1 cellular context compared by ENCODE assay signal in the genomic region with DNA sequence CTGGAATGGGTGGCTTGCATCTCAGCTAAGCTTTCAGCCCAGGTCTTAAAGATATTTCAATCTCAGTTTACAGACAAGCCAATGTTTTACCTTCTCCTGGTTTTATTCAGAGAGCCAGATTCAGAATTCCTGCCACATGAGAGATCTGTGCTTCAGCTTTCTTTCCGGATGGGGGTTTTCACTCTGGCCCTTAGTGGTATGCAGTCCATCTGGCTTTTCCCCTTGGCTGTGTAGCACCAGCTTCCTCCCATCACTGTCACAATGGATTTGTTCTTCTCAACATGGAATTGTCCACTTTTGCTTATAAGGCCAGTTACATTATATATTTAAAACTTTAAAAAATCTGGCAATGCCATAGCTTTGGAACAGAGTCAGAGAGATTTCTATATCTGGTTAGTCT.
TF ChIP-seq lines count a peak whose summit lies in the region.

No MANE protein-coding gene starts in this region.

TF ChIP-seq in IMR-90, 13 proteins besides CTCF, POLR2A, EP300 and RAD21:
- TF ChIP-seq MXI1 (IDR thresholded peaks at IDR 0.05; ENCODE audit: borderline replicate concordance, low read depth, low read length): no peak
- TF ChIP-seq, protein P1, sequence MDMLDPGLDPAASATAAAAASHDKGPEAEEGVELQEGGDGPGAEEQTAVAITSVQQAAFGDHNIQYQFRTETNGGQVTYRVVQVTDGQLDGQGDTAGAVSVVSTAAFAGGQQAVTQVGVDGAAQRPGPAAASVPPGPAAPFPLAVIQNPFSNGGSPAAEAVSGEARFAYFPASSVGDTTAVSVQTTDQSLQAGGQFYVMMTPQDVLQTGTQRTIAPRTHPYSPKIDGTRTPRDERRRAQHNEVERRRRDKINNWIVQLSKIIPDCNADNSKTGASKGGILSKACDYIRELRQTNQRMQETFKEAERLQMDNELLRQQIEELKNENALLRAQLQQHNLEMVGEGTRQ (IDR thresholded peaks at IDR 0.05; ENCODE audit: low read depth, low read length): no peak
- no peak for TF ChIP-seq BHLHE40 (IDR thresholded peaks at IDR 0.05; ENCODE audit: low read depth, low read length)
- no peak for TF ChIP-seq CHD1 (IDR thresholded peaks at IDR 0.05; ENCODE audit: low read depth, low read length)
- TF ChIP-seq FOS (IDR thresholded peaks at IDR 0.05; ENCODE audit: low read depth, low read length): no peak
- no peak for TF ChIP-seq SMC3 (IDR thresholded peaks at IDR 0.05; ENCODE audit: low read depth, low read length)
- no peak for TF ChIP-seq MAFK (IDR thresholded peaks at IDR 0.05; ENCODE audit: low read depth, low read length)
- no peak for TF ChIP-seq NFE2L2 (IDR thresholded peaks at IDR 0.05; ENCODE audit: low read depth, low read length)
- TF ChIP-seq, protein P2, sequence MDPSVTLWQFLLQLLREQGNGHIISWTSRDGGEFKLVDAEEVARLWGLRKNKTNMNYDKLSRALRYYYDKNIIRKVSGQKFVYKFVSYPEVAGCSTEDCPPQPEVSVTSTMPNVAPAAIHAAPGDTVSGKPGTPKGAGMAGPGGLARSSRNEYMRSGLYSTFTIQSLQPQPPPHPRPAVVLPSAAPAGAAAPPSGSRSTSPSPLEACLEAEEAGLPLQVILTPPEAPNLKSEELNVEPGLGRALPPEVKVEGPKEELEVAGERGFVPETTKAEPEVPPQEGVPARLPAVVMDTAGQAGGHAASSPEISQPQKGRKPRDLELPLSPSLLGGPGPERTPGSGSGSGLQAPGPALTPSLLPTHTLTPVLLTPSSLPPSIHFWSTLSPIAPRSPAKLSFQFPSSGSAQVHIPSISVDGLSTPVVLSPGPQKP (IDR thresholded peaks at IDR 0.05; ENCODE audit: borderline replicate concordance, low read depth, low read length): no peak
- TF ChIP-seq MAZ (IDR thresholded peaks at IDR 0.05; ENCODE audit: borderline replicate concordance, low read depth, low read length): no peak
